ENCODE assay signal across 34 cellular contexts in the genomic region with DNA sequence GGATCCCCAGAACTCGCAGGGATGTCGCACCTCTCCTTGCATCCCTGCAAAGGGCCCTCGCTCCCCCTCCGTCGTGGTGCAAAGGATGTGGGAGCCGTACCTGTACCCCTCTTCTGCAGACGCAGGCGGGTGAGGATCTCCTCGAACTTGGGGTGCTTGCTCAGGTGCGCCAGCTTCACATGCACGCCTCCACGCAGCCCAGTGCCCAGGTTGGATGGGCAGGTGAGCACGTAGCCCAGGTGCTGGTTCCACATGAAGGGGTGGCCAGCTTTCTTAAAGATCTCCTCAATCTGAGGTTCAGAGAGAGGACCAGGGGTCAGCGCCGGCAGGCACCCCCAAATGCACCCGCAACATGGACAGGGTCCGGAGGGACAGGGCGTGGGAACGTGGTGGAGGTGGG. TPM values are rescaled to one million over a fixed set of nuclear protein-coding genes. Genes with fewer than 3 reads are reported as not detected.
"Had no signal": no experiment of that assay in that cellular context is flagged by ENCODE, and none has a peak within 500 bp of the region (broad histone marks: within the 10 kb centered on the region; RNA-seq: fewer than 3 reads in every experiment).

No MANE protein-coding gene starts in this region.

- H3K4me3 ChIP-seq: colonic mucosa, esophagus muscularis mucosa, gastroesophageal sphincter had no signal

- H3K36me3 Mint-ChIP-seq: activated naive CD4-positive, alpha-beta T cell treated with anti-CD3 and anti-CD28 coated beads, Interleukin-2, amount 10 ng/mL, durations not matched to agents 7 days and 5 days; activated naive CD4-positive, alpha-beta T cell treated with anti-CD3 and anti-CD28 coated beads, Interleukin-2, amount 50 U/mL, for 72 hours; activated naive CD8-positive, alpha-beta T cell treated with anti-CD3 and anti-CD28 coated beads, Interleukin-2, amount 10 ng/mL, durations not matched to agents 7 days and 5 days; WTC11 had no signal

- H3K27me3 ChIP-seq: brain microvascular endothelial cell, colonic mucosa, foreskin keratinocyte had no signal

- DNase-seq: activated CD4-positive, alpha-beta T cell treated with anti-CD3 and anti-CD28 coated beads for 1 hour; activated CD4-positive, alpha-beta T cell treated with anti-CD3 and anti-CD28 coated beads for 4 hours; activated CD4-positive, alpha-beta T cell treated with anti-CD3 and anti-CD28 coated beads, Interleukin-2, amount 50 U/mL, for 4 hours; activated gamma-delta T cell; activated naive CD4-positive, alpha-beta T cell; activated naive CD8-positive, alpha-beta T cell treated with anti-CD3 and anti-CD28 coated beads, Interleukin-2, amount 10 ng/mL, durations not matched to agents 7 days and 5 days; activated T-cell treated with anti-CD3 and anti-CD28 coated beads for 4 hours; activated T-cell treated with anti-CD3 and anti-CD28 coated beads, Interleukin-2, amount 50 U/mL, for 24 hours; amniotic stem cell; brain microvascular endothelial cell; cerebellar nuclear complex; effector CD8-positive, alpha-beta T cell; foreskin keratinocyte; SW 1271; T-helper 9 cell had no signal

- H3K4me3 Mint-ChIP-seq: activated CD4-positive, alpha-beta memory T cell treated with anti-CD3 and anti-CD28 coated beads, Interleukin-2, amount 10 ng/mL, durations not matched to agents 7 days and 5 days; activated CD4-positive, alpha-beta T cell treated with anti-CD3 and anti-CD28 coated beads, Interleukin-2, amount 10 ng/mL, durations not matched to agents 7 days and 5 days; activated naive CD4-positive, alpha-beta T cell treated with anti-CD3 and anti-CD28 coated beads, Interleukin-2, amount 10 ng/mL, durations not matched to agents 7 days and 5 days; activated naive CD8-positive, alpha-beta T cell treated with anti-CD3 and anti-CD28 coated beads, Interleukin-2, amount 10 ng/mL, durations not matched to agents 7 days and 5 days; activated T-cell treated with anti-CD3 and anti-CD28 coated beads, Interleukin-2, amount 50 U/mL, for 24 hours; activated T-cell treated with anti-CD3 and anti-CD28 coated beads, Interleukin-2, amount 50 U/mL, for 72 hours; T-cell; T-helper 1 cell treated with Interleukin-12 subunit alpha and Interleukin-12 subunit beta and Interleukin-4 antibody, amounts not matched to agents 30 μg/mL and 1 μg/mL, for 36 hours; WTC11 had no signal

- H3K27me3 Mint-ChIP-seq: activated CD4-positive, alpha-beta T cell treated with anti-CD3 and anti-CD28 coated beads, Interleukin-2, amount 10 ng/mL, durations not matched to agents 7 days and 5 days had no signal

- H3K4me1 Mint-ChIP-seq: activated CD4-positive, alpha-beta memory T cell treated with anti-CD3 and anti-CD28 coated beads, Interleukin-2, amount 10 ng/mL, durations not matched to agents 7 days and 5 days; activated CD4-positive, alpha-beta T cell treated with anti-CD3 and anti-CD28 coated beads, Interleukin-2, amount 10 ng/mL, durations not matched to agents 7 days and 5 days; activated naive CD4-positive, alpha-beta T cell treated with anti-CD3 and anti-CD28 coated beads, Interleukin-2, amount 10 ng/mL, durations not matched to agents 7 days and 5 days; T-cell had no signal

- H3K9me3 Mint-ChIP-seq: activated CD4-positive, alpha-beta memory T cell treated with anti-CD3 and anti-CD28 coated beads, Interleukin-2, amount 10 ng/mL, durations not matched to agents 7 days and 5 days; activated CD4-positive, alpha-beta T cell treated with anti-CD3 and anti-CD28 coated beads, Interleukin-2, amount 10 ng/mL, durations not matched to agents 7 days and 5 days; activated naive CD4-positive, alpha-beta T cell treated with anti-CD3 and anti-CD28 coated beads, Interleukin-2, amount 10 ng/mL, durations not matched to agents 7 days and 5 days; activated naive CD8-positive, alpha-beta T cell treated with anti-CD3 and anti-CD28 coated beads, Interleukin-2, amount 10 ng/mL, durations not matched to agents 7 days and 5 days; activated T-cell treated with anti-CD3 and anti-CD28 coated beads, Interleukin-2, amount 50 U/mL, for 24 hours; T-cell; T-helper 1 cell treated with Interleukin-12 subunit alpha and Interleukin-12 subunit beta and Interleukin-4 antibody, amounts not matched to agents 30 μg/mL and 1 μg/mL, for 36 hours had no signal

- H3K4me1 ChIP-seq: colonic mucosa had no signal

- H3K27ac ChIP-seq: brain microvascular endothelial cell, colonic mucosa, esophagus muscularis mucosa, foreskin keratinocyte, gastroesophageal sphincter, VCaP had no signal

- FAIRE-seq: astrocyte, endometrium, TTC549 had no signal

- H3K36me3 ChIP-seq: brain microvascular endothelial cell, colonic mucosa had no signal

- H3K9me3 ChIP-seq: colonic mucosa, esophagus muscularis mucosa, gastroesophageal sphincter had no signal

- ATAC-seq: gastroesophageal sphincter had no signal

- H3K27ac Mint-ChIP-seq: activated CD4-positive, alpha-beta memory T cell treated with anti-CD3 and anti-CD28 coated beads, Interleukin-2, amount 10 ng/mL, durations not matched to agents 7 days and 5 days; activated CD4-positive, alpha-beta T cell treated with anti-CD3 and anti-CD28 coated beads, Interleukin-2, amount 10 ng/mL, durations not matched to agents 7 days and 5 days; activated naive CD4-positive, alpha-beta T cell treated with anti-CD3 and anti-CD28 coated beads, Interleukin-2, amount 10 ng/mL, durations not matched to agents 7 days and 5 days; activated naive CD4-positive, alpha-beta T cell treated with anti-CD3 and anti-CD28 coated beads, Interleukin-2, amount 50 U/mL, for 72 hours; activated naive CD8-positive, alpha-beta T cell treated with anti-CD3 and anti-CD28 coated beads, Interleukin-2, amount 10 ng/mL, durations not matched to agents 7 days and 5 days; activated T-cell treated with anti-CD3 and anti-CD28 coated beads, Interleukin-2, amount 50 U/mL, for 24 hours; activated T-cell treated with anti-CD3 and anti-CD28 coated beads, Interleukin-2, amount 50 U/mL, for 72 hours; T-cell; T-helper 1 cell treated with Interleukin-12 subunit alpha and Interleukin-12 subunit beta and Interleukin-4 antibody, amounts not matched to agents 30 μg/mL and 1 μg/mL, for 36 hours; WTC11 had no signal

RNA-seq across cellular contexts. Expression of a gene that starts 15.3 kb away (rescaled TPM):
- total RNA-seq: activated CD4-positive, alpha-beta memory T cell treated with anti-CD3 and anti-CD28 coated beads, Interleukin-2, amount 10 ng/mL, durations not matched to agents 7 days and 5 days; activated CD4-positive, alpha-beta T cell treated with anti-CD3 and anti-CD28 coated beads, Interleukin-2, amount 10 ng/mL, durations not matched to agents 7 days and 5 days; activated naive CD4-positive, alpha-beta T cell treated with anti-CD3 and anti-CD28 coated beads, Interleukin-2, amount 50 U/mL, for 72 hours; activated naive CD8-positive, alpha-beta T cell treated with anti-CD3 and anti-CD28 coated beads, Interleukin-2, amount 10 ng/mL, durations not matched to agents 7 days and 5 days; activated T-cell treated with anti-CD3 and anti-CD28 coated beads, Interleukin-2, amount 50 U/mL, for 72 hours; astrocyte; dermis microvascular lymphatic vessel endothelial cell; epithelial cell of proximal tubule; foreskin keratinocyte; glomerular endothelial cell; T-cell; T-helper 2 cell treated with Interferon-gamma antibody and Interleukin-4, amounts not matched to agents 100 ng/mL and 5 ng/mL, for 36 hours; WTC11 had no signal
- polyA plus RNA-seq: foreskin keratinocyte had no signal

RNA-seq across cellular contexts. Expression of a gene that starts 33.2 kb away (rescaled TPM):
- total RNA-seq: activated CD4-positive, alpha-beta memory T cell treated with anti-CD3 and anti-CD28 coated beads, Interleukin-2, amount 10 ng/mL, durations not matched to agents 7 days and 5 days; activated CD4-positive, alpha-beta T cell treated with anti-CD3 and anti-CD28 coated beads, Interleukin-2, amount 10 ng/mL, durations not matched to agents 7 days and 5 days; activated naive CD8-positive, alpha-beta T cell treated with anti-CD3 and anti-CD28 coated beads, Interleukin-2, amount 10 ng/mL, durations not matched to agents 7 days and 5 days; colonic mucosa; esophagus muscularis mucosa; glomerular endothelial cell; T-helper 2 cell treated with Interferon-gamma antibody and Interleukin-4, amounts not matched to agents 100 ng/mL and 5 ng/mL, for 36 hours had no signal
